9 cellular contexts compared by ENCODE assay signal in genomic region chr20:24634855-24635254, GRCh38.
DNase-seq lines count a peak whose midpoint lies in the region; ATAC-seq and TF ChIP-seq lines count a peak whose summit lies in the region.
"Had no signal": no experiment of that assay in that cellular context is flagged by ENCODE, and none has a peak within 500 bp of the region (broad histone marks: within the 10 kb centered on the region; RNA-seq: fewer than 3 reads in every experiment).

No MANE protein-coding gene starts in this region.

- no peak for ATAC-seq in activated CD8-positive, alpha-beta T cell treated with anti-CD3 and anti-CD28 coated beads, Interleukin-2, amount 10 ng/mL, durations not matched to agents 7 days and 5 days

- POLR2A ChIA-PET in AG04449 (lab: Yijun Ruan, JAX): interaction anchor here (0.7 kb wide), 1 partner anchor 17 kb away, joined by 3 read pairs; no protein-coding TSS in a partner anchor
- POLR2A ChIA-PET in activated CD8-positive, alpha-beta T cell treated with anti-CD3 and anti-CD28 coated beads, Interleukin-2, amount 10 ng/mL, durations not matched to agents 7 days and 5 days (lab: Charles Lee): no interaction called here

- H3K27me3 ChIP-seq in HL-60 (ENCODE audit: insufficient read depth, poor library complexity, severe bottlenecking): no peaks in the 10 kb centered on the region

- peak; percentile 82 for DNase-seq in AG04449 (ENCODE audit: low read depth, low spot score)
- DNase-seq in HL-60 (ENCODE audit: low read depth in 1 of 2, low spot score in 1 of 2): peak; percentile 14 to 62
- peak; percentile 66 for DNase-seq in astrocyte of the cerebellum (ENCODE audit: low read depth)
- peak; percentile 79 for DNase-seq in inferior parietal cortex (ENCODE audit: extremely low spot score)
- no peak for DNase-seq in NCI-H1105 treated with DMSO at 0.1 percent for 48 hours (lab: John Stamatoyannopoulos, UW)
- no peak for DNase-seq in DMS79 (lab: John Stamatoyannopoulos, UW)
- no peak for DNase-seq in endothelial cell (ENCODE audit: low spot score)
- DNase-seq in activated CD8-positive, alpha-beta T cell treated with anti-CD3 and anti-CD28 coated beads, Interleukin-2, amount 10 ng/mL, durations not matched to agents 7 days and 5 days: no peak

- no peak overlapping the region for H3K27ac Mint-ChIP-seq in endothelial cell (ENCODE audit: unreplicated experiment)
- H3K27ac Mint-ChIP-seq in activated CD8-positive, alpha-beta T cell treated with anti-CD3 and anti-CD28 coated beads, Interleukin-2, amount 10 ng/mL, durations not matched to agents 7 days and 5 days: no peak overlapping the region

- H3K27ac ChIP-seq in HL-60 (replicated peaks): no peak overlapping the region

- no peaks in the 10 kb centered on the region for H3K36me3 Mint-ChIP-seq in endothelial cell (ENCODE audit: low read depth, unreplicated experiment)
- no peaks in the 10 kb centered on the region for H3K36me3 Mint-ChIP-seq in activated CD8-positive, alpha-beta T cell treated with anti-CD3 and anti-CD28 coated beads, Interleukin-2, amount 10 ng/mL, durations not matched to agents 7 days and 5 days (ENCODE audit: low read depth)
- H3K36me3 Mint-ChIP-seq: brain had no signal

- H3K4me1 Mint-ChIP-seq in endothelial cell (ENCODE audit: unreplicated experiment): peaks cover 11% of the 10 kb centered on the region
- H3K4me1 Mint-ChIP-seq in activated CD8-positive, alpha-beta T cell treated with anti-CD3 and anti-CD28 coated beads, Interleukin-2, amount 10 ng/mL, durations not matched to agents 7 days and 5 days (ENCODE audit: low read depth): peaks cover 2% of the 10 kb centered on the region

- no peaks in the 10 kb centered on the region for H3K9me3 Mint-ChIP-seq in endothelial cell (ENCODE audit: unreplicated experiment)
- H3K9me3 Mint-ChIP-seq in activated CD8-positive, alpha-beta T cell treated with anti-CD3 and anti-CD28 coated beads, Interleukin-2, amount 10 ng/mL, durations not matched to agents 7 days and 5 days (ENCODE audit: insufficient read depth): no peaks in the 10 kb centered on the region

- 0 out of 2 replicates have a peak overlapping the region, but pooled peaks have one; percentile 8 for H3K4me3 ChIP-seq in AG04449 (ENCODE audit: low read depth, low read length)
- H3K4me3 ChIP-seq in HL-60 (replicated peaks; ENCODE audit: insufficient read depth, low read length): no peak overlapping the region
- H3K4me3 ChIP-seq in astrocyte of the cerebellum (ENCODE audit: low read depth, low read length): no peak overlapping the region

- in situ Hi-C loops in astrocyte of the cerebellum (cut with HindIII; ENCODE audit: low sequenced_read_pairs): no loop called here

- no peak overlapping the region for H3K4me3 Mint-ChIP-seq in endothelial cell (ENCODE audit: unreplicated experiment)
- no peak overlapping the region for H3K4me3 Mint-ChIP-seq in activated CD8-positive, alpha-beta T cell treated with anti-CD3 and anti-CD28 coated beads, Interleukin-2, amount 10 ng/mL, durations not matched to agents 7 days and 5 days

- H3K27me3 Mint-ChIP-seq in endothelial cell (ENCODE audit: unreplicated experiment): peaks cover 2% of the 10 kb centered on the region
- H3K27me3 Mint-ChIP-seq in activated CD8-positive, alpha-beta T cell treated with anti-CD3 and anti-CD28 coated beads, Interleukin-2, amount 10 ng/mL, durations not matched to agents 7 days and 5 days (ENCODE audit: low read depth): peaks cover 5% of the 10 kb centered on the region

- no peak for TF ChIP-seq CTCF in AG04449 (IDR thresholded peaks at IDR 0.05; ENCODE audit: insufficient read depth, low read length, missing control alignments)
- TF ChIP-seq CTCF in HL-60 (IDR thresholded peaks at IDR 0.05; ENCODE audit: insufficient read depth, low read length): no peak
- no peak for TF ChIP-seq CTCF in astrocyte of the cerebellum (IDR thresholded peaks at IDR 0.05; ENCODE audit: low read depth, low read length, missing control alignments)
- no peak for TF ChIP-seq CTCF in endothelial cell (IDR thresholded peaks at IDR 0.05; ENCODE audit: unreplicated experiment)

- CTCF ChIA-PET in AG04449 (lab: Yijun Ruan, JAX): interaction anchor here (1.8 kb wide), 1 partner anchor 283 kb away, joined by 6 read pairs; no protein-coding TSS in a partner anchor
- CTCF ChIA-PET in activated CD8-positive, alpha-beta T cell treated with anti-CD3 and anti-CD28 coated beads, Interleukin-2, amount 10 ng/mL, durations not matched to agents 7 days and 5 days (lab: Charles Lee): no interaction called here

Comparison
In these comparisons a context has a peak if more than half of its experiments do, and no peak if none do; other contexts are left out.
1. DNase-seq: peak in AG04449 (single experiment), HL-60 (2 of 2), astrocyte of the cerebellum (single experiment) and inferior parietal cortex (single experiment); none in NCI-H1105 treated with DMSO at 0.1 percent for 48 hours (single experiment), DMS79 (single experiment), endothelial cell (single experiment) and activated CD8-positive, alpha-beta T cell treated with anti-CD3 and anti-CD28 coated beads, Interleukin-2, amount 10 ng/mL, durations not matched to agents 7 days and 5 days (single experiment).